Comparison of ENCODE assay signal across 1 cellular context in the genomic region with DNA sequence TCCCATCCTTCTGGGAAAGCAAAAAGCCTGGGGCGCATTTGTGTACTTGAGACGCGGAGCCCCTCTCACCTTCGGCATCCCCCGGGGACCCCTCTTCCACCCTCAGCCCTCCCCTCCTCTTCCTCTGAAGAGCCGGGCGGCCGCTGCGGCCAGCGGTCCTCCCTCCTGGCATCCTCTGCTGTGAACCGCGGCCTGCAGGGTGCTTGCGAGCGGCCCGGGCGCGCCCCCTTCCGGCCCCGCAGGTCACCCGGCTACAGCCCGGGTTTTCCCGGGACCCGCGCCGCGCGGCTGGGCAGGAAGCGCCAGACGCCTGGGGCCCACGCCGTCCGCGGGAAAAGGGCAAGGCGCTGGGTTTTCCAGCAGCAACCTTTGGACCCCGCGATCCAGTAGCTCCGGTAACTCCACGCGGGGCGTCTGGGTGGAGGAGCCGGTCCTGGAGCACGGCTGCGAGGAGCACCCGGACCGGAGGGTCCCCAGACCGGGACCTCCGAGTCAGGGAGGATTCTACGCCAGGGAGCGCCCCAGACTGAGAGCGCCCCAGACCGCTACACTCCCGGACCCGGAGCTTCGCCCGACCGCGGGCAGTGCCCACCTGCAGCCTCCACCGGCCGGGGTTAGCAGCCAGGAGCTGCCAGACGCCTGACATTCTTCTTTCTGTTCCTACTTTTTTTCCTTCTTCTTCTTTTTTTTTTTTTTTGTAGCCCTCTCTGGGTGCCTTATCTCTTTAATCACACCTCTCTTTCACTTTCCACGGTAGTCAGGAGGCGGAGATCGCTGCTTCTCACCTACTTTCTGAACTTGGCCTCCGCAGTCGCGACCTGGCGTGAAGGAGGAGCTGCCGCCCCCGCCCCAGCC.
TF ChIP-seq lines count a peak whose summit lies in the region.

Gene IL18R1 (plus strand): TSS at position 271 of the 855 bp plus-strand sequence. CDS start 6,865 bp downstream, outside the sequence.

TF ChIP-seq in K562, 482 proteins besides CTCF, POLR2A, EP300 and RAD21 (continued from another document and continues in another):
- no peak for TF ChIP-seq MLLT1 (IDR thresholded peaks at IDR 0.05)
- no peak for TF ChIP-seq USF2 (CRISPR knock-in tag; IDR thresholded peaks at IDR 0.05)
- no peak for TF ChIP-seq SETDB1 (IDR thresholded peaks at IDR 0.05; ENCODE audit: low read length)
- 0 out of 2 replicates have a peak, but pooled peaks have one; percentile 57 for TF ChIP-seq ZNF395 (CRISPR knock-in tag; IDR thresholded peaks at IDR 0.05)
- TF ChIP-seq DMBX1 (CRISPR knock-in tag; IDR thresholded peaks at IDR 0.05; ENCODE audit: borderline replicate concordance), result no peak
- no peak for TF ChIP-seq JUND (IDR thresholded peaks at IDR 0.05; ENCODE audit: borderline replicate concordance, low read depth, low read length)
- no peak; the same call in 2 of the 3 replicates for TF ChIP-seq JUND (tag; IDR thresholded peaks at IDR 0.05; ENCODE audit: borderline replicate concordance, low read depth, low read length)
- TF ChIP-seq ZEB2 (IDR thresholded peaks at IDR 0.05), result no peak
- TF ChIP-seq ZBTB8A (IDR thresholded peaks at IDR 0.05; ENCODE audit: partially characterized antibody), result no peak
- TF ChIP-seq CBX3 (IDR thresholded peaks at IDR 0.05; ENCODE audit: borderline replicate concordance in 1 of 2, low read length in 2 of 2), result no peak
- TF ChIP-seq FOXA1 (IDR thresholded peaks at IDR 0.05; ENCODE audit: borderline replicate concordance), result no peak
- no peak for TF ChIP-seq NFE2 (IDR thresholded peaks at IDR 0.05; ENCODE audit: low read depth)
- no peak for TF ChIP-seq AFF1 (IDR thresholded peaks at IDR 0.05; ENCODE audit: low read depth in 1 of 2, partially characterized antibody in 2 of 2)
- TF ChIP-seq YY1 (IDR thresholded peaks at IDR 0.05; ENCODE audit: borderline replicate concordance in 1 of 3, control insufficient read depth in 1 of 3, extremely low read depth in 1 of 3, insufficient read depth in 3 of 3, insufficient read length in 1 of 3, insufficient replicate concordance in 2 of 3, low read depth in 1 of 3, low read length in 2 of 3), result no peak
- TF ChIP-seq ZNF639 (CRISPR knock-in tag; conservative IDR thresholded peaks at IDR 0.05 in 1 of 2, IDR thresholded peaks at IDR 0.05 in 1 of 2), result no peak
- TF ChIP-seq, protein P1, sequence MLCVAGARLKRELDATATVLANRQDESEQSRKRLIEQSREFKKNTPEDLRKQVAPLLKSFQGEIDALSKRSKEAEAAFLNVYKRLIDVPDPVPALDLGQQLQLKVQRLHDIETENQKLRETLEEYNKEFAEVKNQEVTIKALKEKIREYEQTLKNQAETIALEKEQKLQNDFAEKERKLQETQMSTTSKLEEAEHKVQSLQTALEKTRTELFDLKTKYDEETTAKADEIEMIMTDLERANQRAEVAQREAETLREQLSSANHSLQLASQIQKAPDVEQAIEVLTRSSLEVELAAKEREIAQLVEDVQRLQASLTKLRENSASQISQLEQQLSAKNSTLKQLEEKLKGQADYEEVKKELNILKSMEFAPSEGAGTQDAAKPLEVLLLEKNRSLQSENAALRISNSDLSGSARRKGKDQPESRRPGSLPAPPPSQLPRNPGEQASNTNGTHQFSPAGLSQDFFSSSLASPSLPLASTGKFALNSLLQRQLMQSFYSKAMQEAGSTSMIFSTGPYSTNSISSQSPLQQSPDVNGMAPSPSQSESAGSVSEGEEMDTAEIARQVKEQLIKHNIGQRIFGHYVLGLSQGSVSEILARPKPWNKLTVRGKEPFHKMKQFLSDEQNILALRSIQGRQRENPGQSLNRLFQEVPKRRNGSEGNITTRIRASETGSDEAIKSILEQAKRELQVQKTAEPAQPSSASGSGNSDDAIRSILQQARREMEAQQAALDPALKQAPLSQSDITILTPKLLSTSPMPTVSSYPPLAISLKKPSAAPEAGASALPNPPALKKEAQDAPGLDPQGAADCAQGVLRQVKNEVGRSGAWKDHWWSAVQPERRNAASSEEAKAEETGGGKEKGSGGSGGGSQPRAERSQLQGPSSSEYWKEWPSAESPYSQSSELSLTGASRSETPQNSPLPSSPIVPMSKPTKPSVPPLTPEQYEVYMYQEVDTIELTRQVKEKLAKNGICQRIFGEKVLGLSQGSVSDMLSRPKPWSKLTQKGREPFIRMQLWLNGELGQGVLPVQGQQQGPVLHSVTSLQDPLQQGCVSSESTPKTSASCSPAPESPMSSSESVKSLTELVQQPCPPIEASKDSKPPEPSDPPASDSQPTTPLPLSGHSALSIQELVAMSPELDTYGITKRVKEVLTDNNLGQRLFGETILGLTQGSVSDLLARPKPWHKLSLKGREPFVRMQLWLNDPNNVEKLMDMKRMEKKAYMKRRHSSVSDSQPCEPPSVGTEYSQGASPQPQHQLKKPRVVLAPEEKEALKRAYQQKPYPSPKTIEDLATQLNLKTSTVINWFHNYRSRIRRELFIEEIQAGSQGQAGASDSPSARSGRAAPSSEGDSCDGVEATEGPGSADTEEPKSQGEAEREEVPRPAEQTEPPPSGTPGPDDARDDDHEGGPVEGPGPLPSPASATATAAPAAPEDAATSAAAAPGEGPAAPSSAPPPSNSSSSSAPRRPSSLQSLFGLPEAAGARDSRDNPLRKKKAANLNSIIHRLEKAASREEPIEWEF (CRISPR knock-in tag; IDR thresholded peaks at IDR 0.05), result no peak
- TF ChIP-seq RBM39 (optimal IDR thresholded peaks at IDR 0.05; ENCODE audit: low read depth, low read length), result no peak
- TF ChIP-seq TOE1 (IDR thresholded peaks at IDR 0.05; ENCODE audit: borderline replicate concordance), result no peak
- no peak for TF ChIP-seq TOE1 (CRISPR knock-in tag; IDR thresholded peaks at IDR 0.05; ENCODE audit: borderline replicate concordance, low read depth)
- no peak for TF ChIP-seq RUNX1 (IDR thresholded peaks at IDR 0.05; ENCODE audit: low read depth)
- peak; percentile 46 for TF ChIP-seq HMGN3 (IDR thresholded peaks at IDR 0.05; ENCODE audit: borderline replicate concordance, extremely low read depth, insufficient read length, low read depth, low read length)
- TF ChIP-seq TGIF2 (CRISPR knock-in tag; IDR thresholded peaks at IDR 0.05), result no peak
- no peak for TF ChIP-seq KHSRP (IDR thresholded peaks at IDR 0.05)
- no peak for TF ChIP-seq BRCA1 (IDR thresholded peaks at IDR 0.05)
- no peak for TF ChIP-seq BRCA1 (CRISPR knock-in tag; IDR thresholded peaks at IDR 0.05)
- peak; percentile 46 for TF ChIP-seq HNRNPK (IDR thresholded peaks at IDR 0.05; ENCODE audit: low read depth, low read length, poor library complexity, severe bottlenecking)
- TF ChIP-seq TAF7 (tag; IDR thresholded peaks at IDR 0.05), result no peak
- TF ChIP-seq POLR2B (IDR thresholded peaks at IDR 0.05; ENCODE audit: low read depth, partially characterized antibody), result no peak
- no peak for TF ChIP-seq NR2F6 (CRISPR knock-in tag; IDR thresholded peaks at IDR 0.05)
- no peak for TF ChIP-seq ELF4 (CRISPR knock-in tag; IDR thresholded peaks at IDR 0.05)
- TF ChIP-seq SIX5 (IDR thresholded peaks at IDR 0.05; ENCODE audit: borderline replicate concordance in 1 of 2, insufficient read depth in 1 of 2, low read depth in 1 of 2, low read length in 2 of 2), result no peak
- TF ChIP-seq ETS2 (tag; IDR thresholded peaks at IDR 0.05; ENCODE audit: borderline replicate concordance, poor library complexity, severe bottlenecking), result no peak
- TF ChIP-seq THRAP3 (IDR thresholded peaks at IDR 0.05; ENCODE audit: borderline replicate concordance), result no peak
- TF ChIP-seq RBM22 (IDR thresholded peaks at IDR 0.05; ENCODE audit: low read depth, low read length, poor library complexity, severe bottlenecking), result no peak
